ENCODE assay signal across 1 cellular context in the genomic region with DNA sequence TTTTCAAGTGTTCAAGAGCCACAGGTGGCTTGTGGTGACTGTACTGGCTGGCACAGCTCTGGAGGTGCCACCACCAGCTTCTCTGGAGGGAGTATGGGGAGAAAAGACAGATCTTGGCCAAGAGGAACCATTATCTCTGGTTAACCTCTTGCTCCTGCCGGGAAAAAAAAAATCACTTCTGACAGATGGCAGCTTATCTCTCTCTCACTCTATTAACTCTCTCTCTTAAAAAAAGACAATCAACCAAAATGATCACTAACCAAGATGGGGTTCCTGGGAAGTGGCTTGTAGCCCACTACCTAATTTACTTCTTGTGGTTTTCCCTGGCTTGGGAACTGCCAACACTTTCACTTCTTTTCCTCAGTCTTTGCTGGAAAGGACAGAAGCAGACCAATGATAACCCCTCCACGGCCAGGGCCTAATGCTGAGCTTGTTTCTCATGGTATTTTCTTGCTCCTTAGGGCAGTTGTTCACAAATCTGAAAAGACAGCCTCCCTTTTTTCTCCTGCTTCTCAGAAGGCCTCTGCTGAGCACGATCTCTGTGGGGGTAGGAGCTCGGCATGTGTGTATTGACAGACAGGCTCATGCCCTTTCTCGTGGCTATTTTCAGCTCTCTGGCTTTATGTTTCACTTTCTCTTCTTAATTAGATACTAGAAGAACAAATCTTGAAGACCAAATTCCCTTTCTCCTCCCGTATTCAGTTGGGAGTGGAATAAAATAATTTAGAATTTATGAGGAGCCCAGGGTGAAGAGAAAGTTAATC.
TF ChIP-seq lines count a peak whose summit lies in the region.

No MANE protein-coding gene starts in this region.

TF ChIP-seq in GM23338, 12 proteins besides CTCF, POLR2A, EP300 and RAD21 (continued from another document):
- TF ChIP-seq, protein P1, sequence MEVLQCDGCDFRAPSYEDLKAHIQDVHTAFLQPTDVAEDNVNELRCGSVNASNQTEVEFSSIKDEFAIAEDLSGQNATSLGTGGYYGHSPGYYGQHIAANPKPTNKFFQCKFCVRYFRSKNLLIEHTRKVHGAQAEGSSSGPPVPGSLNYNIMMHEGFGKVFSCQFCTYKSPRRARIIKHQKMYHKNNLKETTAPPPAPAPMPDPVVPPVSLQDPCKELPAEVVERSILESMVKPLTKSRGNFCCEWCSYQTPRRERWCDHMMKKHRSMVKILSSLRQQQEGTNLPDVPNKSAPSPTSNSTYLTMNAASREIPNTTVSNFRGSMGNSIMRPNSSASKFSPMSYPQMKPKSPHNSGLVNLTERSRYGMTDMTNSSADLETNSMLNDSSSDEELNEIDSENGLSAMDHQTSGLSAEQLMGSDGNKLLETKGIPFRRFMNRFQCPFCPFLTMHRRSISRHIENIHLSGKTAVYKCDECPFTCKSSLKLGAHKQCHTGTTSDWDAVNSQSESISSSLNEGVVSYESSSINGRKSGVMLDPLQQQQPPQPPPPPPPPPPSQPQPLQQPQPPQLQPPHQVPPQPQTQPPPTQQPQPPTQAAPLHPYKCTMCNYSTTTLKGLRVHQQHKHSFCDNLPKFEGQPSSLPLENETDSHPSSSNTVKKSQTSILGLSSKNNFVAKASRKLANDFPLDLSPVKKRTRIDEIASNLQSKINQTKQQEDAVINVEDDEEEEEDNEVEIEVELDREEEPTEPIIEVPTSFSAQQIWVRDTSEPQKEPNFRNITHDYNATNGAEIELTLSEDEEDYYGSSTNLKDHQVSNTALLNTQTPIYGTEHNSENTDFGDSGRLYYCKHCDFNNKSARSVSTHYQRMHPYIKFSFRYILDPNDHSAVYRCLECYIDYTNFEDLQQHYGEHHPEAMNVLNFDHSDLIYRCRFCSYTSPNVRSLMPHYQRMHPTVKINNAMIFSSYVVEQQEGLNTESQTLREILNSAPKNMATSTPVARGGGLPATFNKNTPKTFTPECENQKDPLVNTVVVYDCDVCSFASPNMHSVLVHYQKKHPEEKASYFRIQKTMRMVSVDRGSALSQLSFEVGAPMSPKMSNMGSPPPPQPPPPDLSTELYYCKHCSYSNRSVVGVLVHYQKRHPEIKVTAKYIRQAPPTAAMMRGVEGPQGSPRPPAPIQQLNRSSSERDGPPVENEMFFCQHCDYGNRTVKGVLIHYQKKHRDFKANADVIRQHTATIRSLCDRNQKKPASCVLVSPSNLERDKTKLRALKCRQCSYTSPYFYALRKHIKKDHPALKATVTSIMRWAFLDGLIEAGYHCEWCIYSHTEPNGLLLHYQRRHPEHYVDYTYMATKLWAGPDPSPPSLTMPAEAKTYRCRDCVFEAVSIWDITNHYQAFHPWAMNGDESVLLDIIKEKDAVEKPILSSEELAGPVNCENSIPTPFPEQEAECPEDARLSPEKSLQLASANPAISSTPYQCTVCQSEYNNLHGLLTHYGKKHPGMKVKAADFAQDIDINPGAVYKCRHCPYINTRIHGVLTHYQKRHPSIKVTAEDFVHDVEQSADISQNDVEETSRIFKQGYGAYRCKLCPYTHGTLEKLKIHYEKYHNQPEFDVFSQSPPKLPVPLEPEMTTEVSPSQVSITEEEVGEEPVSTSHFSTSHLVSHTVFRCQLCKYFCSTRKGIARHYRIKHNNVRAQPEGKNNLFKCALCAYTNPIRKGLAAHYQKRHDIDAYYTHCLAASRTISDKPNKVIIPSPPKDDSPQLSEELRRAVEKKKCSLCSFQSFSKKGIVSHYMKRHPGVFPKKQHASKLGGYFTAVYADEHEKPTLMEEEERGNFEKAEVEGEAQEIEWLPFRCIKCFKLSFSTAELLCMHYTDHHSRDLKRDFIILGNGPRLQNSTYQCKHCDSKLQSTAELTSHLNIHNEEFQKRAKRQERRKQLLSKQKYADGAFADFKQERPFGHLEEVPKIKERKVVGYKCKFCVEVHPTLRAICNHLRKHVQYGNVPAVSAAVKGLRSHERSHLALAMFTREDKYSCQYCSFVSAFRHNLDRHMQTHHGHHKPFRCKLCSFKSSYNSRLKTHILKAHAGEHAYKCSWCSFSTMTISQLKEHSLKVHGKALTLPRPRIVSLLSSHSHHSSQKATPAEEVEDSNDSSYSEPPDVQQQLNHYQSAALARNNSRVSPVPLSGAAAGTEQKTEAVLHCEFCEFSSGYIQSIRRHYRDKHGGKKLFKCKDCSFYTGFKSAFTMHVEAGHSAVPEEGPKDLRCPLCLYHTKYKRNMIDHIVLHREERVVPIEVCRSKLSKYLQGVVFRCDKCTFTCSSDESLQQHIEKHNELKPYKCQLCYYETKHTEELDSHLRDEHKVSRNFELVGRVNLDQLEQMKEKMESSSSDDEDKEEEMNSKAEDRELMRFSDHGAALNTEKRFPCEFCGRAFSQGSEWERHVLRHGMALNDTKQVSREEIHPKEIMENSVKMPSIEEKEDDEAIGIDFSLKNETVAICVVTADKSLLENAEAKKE (CRISPR knock-in tag; IDR thresholded peaks at IDR 0.05) = no peak
- TF ChIP-seq NANOG (IDR thresholded peaks at IDR 0.05; ENCODE audit: borderline replicate concordance) (no peak), EZH2phosphoT487 (IDR thresholded peaks at IDR 0.05; ENCODE audit: unreplicated experiment) (no peak), STAT1 (IDR thresholded peaks at IDR 0.05; ENCODE audit: unreplicated experiment) (no peak)
- TF ChIP-seq, protein P2, sequence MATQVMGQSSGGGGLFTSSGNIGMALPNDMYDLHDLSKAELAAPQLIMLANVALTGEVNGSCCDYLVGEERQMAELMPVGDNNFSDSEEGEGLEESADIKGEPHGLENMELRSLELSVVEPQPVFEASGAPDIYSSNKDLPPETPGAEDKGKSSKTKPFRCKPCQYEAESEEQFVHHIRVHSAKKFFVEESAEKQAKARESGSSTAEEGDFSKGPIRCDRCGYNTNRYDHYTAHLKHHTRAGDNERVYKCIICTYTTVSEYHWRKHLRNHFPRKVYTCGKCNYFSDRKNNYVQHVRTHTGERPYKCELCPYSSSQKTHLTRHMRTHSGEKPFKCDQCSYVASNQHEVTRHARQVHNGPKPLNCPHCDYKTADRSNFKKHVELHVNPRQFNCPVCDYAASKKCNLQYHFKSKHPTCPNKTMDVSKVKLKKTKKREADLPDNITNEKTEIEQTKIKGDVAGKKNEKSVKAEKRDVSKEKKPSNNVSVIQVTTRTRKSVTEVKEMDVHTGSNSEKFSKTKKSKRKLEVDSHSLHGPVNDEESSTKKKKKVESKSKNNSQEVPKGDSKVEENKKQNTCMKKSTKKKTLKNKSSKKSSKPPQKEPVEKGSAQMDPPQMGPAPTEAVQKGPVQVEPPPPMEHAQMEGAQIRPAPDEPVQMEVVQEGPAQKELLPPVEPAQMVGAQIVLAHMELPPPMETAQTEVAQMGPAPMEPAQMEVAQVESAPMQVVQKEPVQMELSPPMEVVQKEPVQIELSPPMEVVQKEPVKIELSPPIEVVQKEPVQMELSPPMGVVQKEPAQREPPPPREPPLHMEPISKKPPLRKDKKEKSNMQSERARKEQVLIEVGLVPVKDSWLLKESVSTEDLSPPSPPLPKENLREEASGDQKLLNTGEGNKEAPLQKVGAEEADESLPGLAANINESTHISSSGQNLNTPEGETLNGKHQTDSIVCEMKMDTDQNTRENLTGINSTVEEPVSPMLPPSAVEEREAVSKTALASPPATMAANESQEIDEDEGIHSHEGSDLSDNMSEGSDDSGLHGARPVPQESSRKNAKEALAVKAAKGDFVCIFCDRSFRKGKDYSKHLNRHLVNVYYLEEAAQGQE (IDR thresholded peaks at IDR 0.05; ENCODE audit: unreplicated experiment) = no peak
TF ChIP-seq in GM23338: peak in this region for 0.
